ENCODE assay signal across 14 cellular contexts in genomic region chr14:23558363-23559009, GRCh38. TPM values are rescaled to one million over a fixed set of nuclear protein-coding genes. Genes with fewer than 3 reads are reported as not detected.
A peak's percentile ranks its signal among the peaks of the same experiment; 100 is the strongest.
DNase-seq lines count a peak whose midpoint lies in the region; ATAC-seq, FAIRE-seq and TF ChIP-seq lines count a peak whose summit lies in the region.
"Had no signal": no experiment of that assay in that cellular context is flagged by ENCODE, and none has a peak within 500 bp of the region (broad histone marks: within the 10 kb centered on the region; RNA-seq: fewer than 3 reads in every experiment).

No MANE protein-coding gene starts in this region.

- peak overlapping the region; percentile 96 for H3K4me3 Mint-ChIP-seq in activated T-cell treated with anti-CD3 and anti-CD28 coated beads, Interleukin-2, amount 50 U/mL, for 24 hours
- peak overlapping the region; percentile 93 for H3K4me3 Mint-ChIP-seq in astrocyte (ENCODE audit: unreplicated experiment)

- H3K79me2 ChIP-seq in OCI-LY3 (ENCODE audit: low read length): peaks cover 29% of the 10 kb centered on the region
- peaks cover 16% of the 10 kb centered on the region for H3K79me2 ChIP-seq in astrocyte (ENCODE audit: insufficient read depth, low read length)
- peaks cover 24% of the 10 kb centered on the region for H3K79me2 ChIP-seq in osteoblast (ENCODE audit: insufficient read depth, low read length)

- peaks cover 17% of the 10 kb centered on the region for H3K4me1 ChIP-seq in OCI-LY3 (ENCODE audit: low read length)
- H3K4me1 ChIP-seq in astrocyte (ENCODE audit: insufficient read depth, low read length): peaks cover 8% of the 10 kb centered on the region
- peaks cover 17% of the 10 kb centered on the region for H3K4me1 ChIP-seq in osteoblast (ENCODE audit: insufficient read depth, low read length)

- H2AFZ ChIP-seq in OCI-LY3 (ENCODE audit: low read depth, low read length) (no peak overlapping the region), astrocyte (ENCODE audit: low read depth, low read length) (no peak overlapping the region), osteoblast (ENCODE audit: low read length) (no peak overlapping the region)

- H3K27me3 ChIP-seq in OCI-LY3 (ENCODE audit: low read depth, low read length) (no peaks in the 10 kb centered on the region), astrocyte (ENCODE audit: insufficient read depth, low read length) (no peaks in the 10 kb centered on the region), osteoblast (ENCODE audit: insufficient read depth, low read length) (no peaks in the 10 kb centered on the region)
- H3K27me3 ChIP-seq: tibial nerve had no signal

- H4K20me1 ChIP-seq in OCI-LY3 (ENCODE audit: insufficient read depth, low read length) (no peaks in the 10 kb centered on the region), astrocyte (ENCODE audit: insufficient read depth, low read length) (peaks cover 3% of the 10 kb centered on the region), osteoblast (ENCODE audit: insufficient read depth, low read length) (peaks cover 23% of the 10 kb centered on the region)

- peak overlapping the region; percentile 98 for H3K27ac Mint-ChIP-seq in activated T-cell treated with anti-CD3 and anti-CD28 coated beads, Interleukin-2, amount 50 U/mL, for 24 hours
- H3K27ac Mint-ChIP-seq in astrocyte (ENCODE audit: unreplicated experiment): peak overlapping the region; percentile 53

- no peak for FAIRE-seq in astrocyte (lab: Jason Lieb, UNC)
- FAIRE-seq: RCC 7860 had no signal

- H3K4me3 ChIP-seq in OCI-LY3 (ENCODE audit: low read length) (no peak overlapping the region), astrocyte (ENCODE audit: insufficient read depth, low read depth, low read length) (no peak overlapping the region), osteoblast (ENCODE audit: insufficient read depth, low read length) (no peak overlapping the region)
- H3K4me3 ChIP-seq: tibial nerve had no signal

- no peaks in the 10 kb centered on the region for H3K27me3 Mint-ChIP-seq in activated T-cell treated with anti-CD3 and anti-CD28 coated beads, Interleukin-2, amount 50 U/mL, for 24 hours
- no peaks in the 10 kb centered on the region for H3K27me3 Mint-ChIP-seq in astrocyte (ENCODE audit: low read depth, unreplicated experiment)

- no peak for ATAC-seq in GM19452 (IDR thresholded peaks at IDR 0.05; ENCODE audit: unreplicated experiment)
- no peak for ATAC-seq in GM21390 (IDR thresholded peaks at IDR 0.05; ENCODE audit: unreplicated experiment)

- peaks cover 48% of the 10 kb centered on the region for H3K4me1 Mint-ChIP-seq in activated T-cell treated with anti-CD3 and anti-CD28 coated beads, Interleukin-2, amount 50 U/mL, for 24 hours (ENCODE audit: low read depth)
- peaks cover 22% of the 10 kb centered on the region for H3K4me1 Mint-ChIP-seq in astrocyte (ENCODE audit: low read depth, unreplicated experiment)

- DNase-seq in activated T-cell treated with anti-CD3 and anti-CD28 coated beads, Interleukin-2, amount 50 U/mL, for 24 hours: no peak
- no peak for DNase-seq in activated T-cell treated with anti-CD3 and anti-CD28 coated beads, Interleukin-2, amount 50 U/mL, for 48 hours
- DNase-seq in astrocyte (ENCODE audit: low read depth) (no peak), osteoblast (ENCODE audit: insufficient read length, low spot score, missing footprints) (peak; percentile 66), AML-193 (lab: John Stamatoyannopoulos, UW) (no peak)
- DNase-seq: DMS53, IMR-90, NCI-H1417 had no signal

- H3K27ac ChIP-seq in OCI-LY3 (ENCODE audit: low read length): 0 out of 2 replicates have a peak overlapping the region, but pooled peaks have one; percentile 67
- no peak overlapping the region for H3K27ac ChIP-seq in astrocyte (ENCODE audit: low read depth, low read length)
- no peak overlapping the region for H3K27ac ChIP-seq in osteoblast (ENCODE audit: low read depth, low read length)
- H3K27ac ChIP-seq: tibial nerve had no signal

- no peaks in the 10 kb centered on the region for H3K9me3 Mint-ChIP-seq in activated T-cell treated with anti-CD3 and anti-CD28 coated beads, Interleukin-2, amount 50 U/mL, for 24 hours
- H3K9me3 Mint-ChIP-seq in astrocyte (ENCODE audit: unreplicated experiment): no peaks in the 10 kb centered on the region

- H3K9me3 ChIP-seq in OCI-LY3 (ENCODE audit: insufficient read depth, low read length): no peaks in the 10 kb centered on the region
- H3K9me3 ChIP-seq in astrocyte (ENCODE audit: insufficient read depth, low read depth, low read length): no peaks in the 10 kb centered on the region
- H3K9me3 ChIP-seq in osteoblast (ENCODE audit: low read depth, low read length): no peaks in the 10 kb centered on the region
- H3K9me3 ChIP-seq: tibial nerve had no signal

- TF ChIP-seq CTCF in OCI-LY3 (IDR thresholded peaks at IDR 0.05; ENCODE audit: low read depth, low read length) (no peak), astrocyte (IDR thresholded peaks at IDR 0.05; ENCODE audit: insufficient read depth, low read depth, low read length) (no peak), osteoblast (IDR thresholded peaks at IDR 0.05; ENCODE audit: extremely low read depth, low read depth, low read length) (no peak)

- H3K36me3 ChIP-seq in OCI-LY3 (replicated peaks; ENCODE audit: low read depth, low read length) (peaks cover 43% of the 10 kb centered on the region), astrocyte (ENCODE audit: insufficient read depth, low read length) (peaks cover 3% of the 10 kb centered on the region), osteoblast (ENCODE audit: insufficient read depth, low read length) (peaks cover 20% of the 10 kb centered on the region)

- peaks cover 74% of the 10 kb centered on the region for H3K36me3 Mint-ChIP-seq in activated T-cell treated with anti-CD3 and anti-CD28 coated beads, Interleukin-2, amount 50 U/mL, for 24 hours (ENCODE audit: low read depth)
- peaks cover 7% of the 10 kb centered on the region for H3K36me3 Mint-ChIP-seq in astrocyte (ENCODE audit: low read depth, unreplicated experiment)

- no peak overlapping the region for H3K9ac ChIP-seq in OCI-LY3 (ENCODE audit: low read length)
- H3K9ac ChIP-seq in astrocyte (ENCODE audit: low read length): peak overlapping the region; percentile 25

- no peak overlapping the region for H3K4me2 ChIP-seq in OCI-LY3 (ENCODE audit: low read length)
- H3K4me2 ChIP-seq in astrocyte (ENCODE audit: low read length): no peak overlapping the region
- H3K4me2 ChIP-seq in osteoblast (ENCODE audit: insufficient read depth, low read length): no peak overlapping the region

RNA-seq across cellular contexts. Expression of gene THTPA, which starts 2.4 kb away (rescaled TPM):
- 6.8 and 8.1 TPM in 2 replicates for total RNA-seq in astrocyte
- total RNA-seq in osteoblast: 27.4 and 27.5 TPM in 2 replicates

RNA-seq across cellular contexts. Expression of gene ZFHX2, which starts 6.9 kb away (rescaled TPM):
- 27.3 TPM in 2 replicates for total RNA-seq in astrocyte
- total RNA-seq in osteoblast: 0.59 and 0.72 TPM in 2 replicates

RNA-seq across cellular contexts. Expression of gene AP1G2, which starts 9.1 kb away (rescaled TPM):
- total RNA-seq in astrocyte (73.6 and 80.9 TPM in 2 replicates), osteoblast (7.7 and 10.9 TPM in 2 replicates)

RNA-seq across cellular contexts. Expression of gene JPH4, which starts 20.1 kb away (rescaled TPM):
- total RNA-seq in astrocyte: 0.87 and 1.1 TPM in 2 replicates
- total RNA-seq in osteoblast: not detected in 2 replicates
- total RNA-seq: IMR-90, lung microvascular endothelial cell had no signal

Comparison
In these comparisons a context has a peak if more than half of its experiments do, and no peak if none do; other contexts are left out.
1. RNA of gene ZFHX2, which starts 6.9 kb away (total RNA-seq): 27.3 TPM in astrocyte; 0.59 to 0.72 TPM in osteoblast; every median in the first group is over 10 times any median in the second.